ENCODE assay signal across 8 cellular contexts in genomic region chr6:129671442-129672344, GRCh38. TPM values are rescaled to one million over a fixed set of nuclear protein-coding genes. Genes with fewer than 3 reads are reported as not detected.
DNase-seq lines count a peak whose midpoint lies in the region; ATAC-seq and TF ChIP-seq lines count a peak whose summit lies in the region.

No MANE protein-coding gene starts in this region.

- no peaks in the 10 kb centered on the region for H3K9me3 ChIP-seq in Caco-2
- no peaks in the 10 kb centered on the region for H3K9me3 ChIP-seq in fibroblast of lung (ENCODE audit: control insufficient read depth, insufficient read depth, low read depth, low read length)
- H3K9me3 ChIP-seq in smooth muscle cell (replicated peaks; ENCODE audit: low read depth) = no peaks in the 10 kb centered on the region

- POLR2A ChIA-PET in Caco-2 (lab: Charles Lee) = no interaction called here
- POLR2A ChIA-PET in activated CD4-positive, alpha-beta memory T cell treated with anti-CD3 and anti-CD28 coated beads, Interleukin-2, amount 10 ng/mL, durations not matched to agents 7 days and 5 days (lab: Charles Lee) = interaction anchor here (0.9 to 4.5 kb wide), 7 partner anchors 15 to 78 kb away, joined by 3 to 32 read pairs (median 9); partner anchors contain the start of gene ARHGAP18

- H3K9me3 Mint-ChIP-seq in Caco-2 (ENCODE audit: unreplicated experiment) = no peaks in the 10 kb centered on the region
- no peaks in the 10 kb centered on the region for H3K9me3 Mint-ChIP-seq in activated CD4-positive, alpha-beta memory T cell treated with anti-CD3 and anti-CD28 coated beads, Interleukin-2, amount 10 ng/mL, durations not matched to agents 7 days and 5 days

- CTCF ChIA-PET in Caco-2 (lab: Charles Lee) = interaction anchor here (0.5 to 0.9 kb wide), 2 partner anchors 38 to 163 kb away, joined by 4 to 5 read pairs; partner anchors contain the start of gene ARHGAP18
- CTCF ChIA-PET in activated CD4-positive, alpha-beta memory T cell treated with anti-CD3 and anti-CD28 coated beads, Interleukin-2, amount 10 ng/mL, durations not matched to agents 7 days and 5 days (lab: Charles Lee) = interaction anchor here (0.7 to 5.2 kb wide), 15 partner anchors 11 to 103 kb away, joined by 3 to 47 read pairs (median 4); no protein-coding TSS in a partner anchor

- no peaks in the 10 kb centered on the region for H4K20me1 ChIP-seq in fibroblast of lung (ENCODE audit: control insufficient read depth, extremely low read depth, insufficient read depth, low read length)
- H4K20me1 ChIP-seq in smooth muscle cell (ENCODE audit: low read depth) = no peaks in the 10 kb centered on the region

- DNase-seq in Caco-2 = peak in 1 of 2 experiments; percentile 30
- DNase-seq in Jurkat, Clone E6-1 (ENCODE audit: low read depth, low spot score) = peak; percentile 20
- DNase-seq in activated CD4-positive, alpha-beta memory T cell treated with anti-CD3 and anti-CD28 coated beads, Interleukin-2, amount 10 ng/mL, durations not matched to agents 7 days and 5 days = peak; percentile 74
- no peak for DNase-seq in fibroblast of lung (ENCODE audit: low read depth in 2 of 2)
- no peak for DNase-seq in smooth muscle cell (lab: John Stamatoyannopoulos, UW; ENCODE audit: unreplicated experiment)
- no peak for DNase-seq in midbrain (lab: John Stamatoyannopoulos, UW)
- no peak for DNase-seq in NCI-H2107 (lab: John Stamatoyannopoulos, UW)

- no peak overlapping the region for H3K4me2 ChIP-seq in fibroblast of lung (ENCODE audit: extremely low read depth, insufficient read depth, low read length)
- peak overlapping the region; percentile 71 for H3K4me2 ChIP-seq in smooth muscle cell

- H3K4me3 Mint-ChIP-seq in Caco-2 (ENCODE audit: unreplicated experiment) = no peak overlapping the region
- H3K4me3 Mint-ChIP-seq in activated CD4-positive, alpha-beta memory T cell treated with anti-CD3 and anti-CD28 coated beads, Interleukin-2, amount 10 ng/mL, durations not matched to agents 7 days and 5 days = peak overlapping the region; percentile 68

- peak; percentile 80 for ATAC-seq in GM21528 (IDR thresholded peaks at IDR 0.05; ENCODE audit: low FRiP score, unreplicated experiment)

- TF ChIP-seq CTCF in Caco-2 (IDR thresholded peaks at IDR 0.05; ENCODE audit: insufficient read depth in 1 of 2, low read depth in 1 of 2, low read length in 1 of 2, severe bottlenecking in 1 of 2, unreplicated experiment in 1 of 2) (no peak), fibroblast of lung (conservative IDR thresholded peaks at IDR 0.05 in 1 of 2, IDR thresholded peaks at IDR 0.05 in 1 of 2; ENCODE audit: low read depth in 1 of 2, low read length in 2 of 2) (peak in 1 of 2 donors; percentile 6), smooth muscle cell (IDR thresholded peaks at IDR 0.05; ENCODE audit: borderline replicate concordance, insufficient read depth, poor library complexity, severe bottlenecking) (peak; percentile 7)

- H3K9ac ChIP-seq in fibroblast of lung (ENCODE audit: insufficient read depth, low read length) (no peak overlapping the region), smooth muscle cell (ENCODE audit: low read depth) (peak overlapping the region; percentile 34)

- H3K27me3 ChIP-seq in Caco-2 (replicated peaks; ENCODE audit: control insufficient read depth, insufficient read depth, low read length) (no peaks in the 10 kb centered on the region), fibroblast of lung (ENCODE audit: control insufficient read depth, insufficient read depth, low read length) (no peaks in the 10 kb centered on the region), smooth muscle cell (ENCODE audit: low read depth) (no peaks in the 10 kb centered on the region)

- no peaks in the 10 kb centered on the region for H3K27me3 Mint-ChIP-seq in Caco-2 (ENCODE audit: insufficient read depth, unreplicated experiment)
- no peaks in the 10 kb centered on the region for H3K27me3 Mint-ChIP-seq in activated CD4-positive, alpha-beta memory T cell treated with anti-CD3 and anti-CD28 coated beads, Interleukin-2, amount 10 ng/mL, durations not matched to agents 7 days and 5 days

- H3K27ac ChIP-seq in fibroblast of lung (ENCODE audit: insufficient read depth, low read length) (peak overlapping the region; percentile 62), smooth muscle cell (ENCODE audit: low read depth) (peak overlapping the region; percentile 90)

- H3K4me3 ChIP-seq in Caco-2 (ENCODE audit: low read depth, low read length) = no peak overlapping the region
- no peak overlapping the region for H3K4me3 ChIP-seq in Jurkat, Clone E6-1 (ENCODE audit: low read length)
- no peak overlapping the region for H3K4me3 ChIP-seq in fibroblast of lung (replicated peaks in 1 of 4; ENCODE audit: control extremely low read depth in 1 of 4, insufficient read depth in 1 of 4, low read depth in 3 of 4, low read length in 4 of 4)
- no peak overlapping the region for H3K4me3 ChIP-seq in smooth muscle cell

- 91% methylated on average over 10 of the region's 10 CpGs for WGBS in smooth muscle cell (ENCODE audit: low lambda C conversion rate)

- intact Hi-C loops in Caco-2 (cut with micrococcal nuclease; ENCODE audit: unreplicated experiment) = loop anchor here (1.0 kb wide), 1 partner anchor 59 kb away; no protein-coding TSS in a partner anchor

- H3K36me3 Mint-ChIP-seq in Caco-2 (ENCODE audit: insufficient read depth, unreplicated experiment) = peaks cover 7% of the 10 kb centered on the region
- H3K36me3 Mint-ChIP-seq in activated CD4-positive, alpha-beta memory T cell treated with anti-CD3 and anti-CD28 coated beads, Interleukin-2, amount 10 ng/mL, durations not matched to agents 7 days and 5 days (ENCODE audit: low read depth) = peaks cover 10% of the 10 kb centered on the region

- no peaks in the 10 kb centered on the region for H3F3A ChIP-seq in smooth muscle cell (ENCODE audit: low read depth)

- BruUV-seq in Caco-2 (replicated peaks; lab: Mats Ljungman, UMichigan) = no TSS peak

- no peaks in the 10 kb centered on the region for H3K36me3 ChIP-seq in Caco-2 (ENCODE audit: control insufficient read depth, insufficient read depth, low read length)
- H3K36me3 ChIP-seq in fibroblast of lung (ENCODE audit: control insufficient read depth, insufficient read depth, low read length) = no peaks in the 10 kb centered on the region
- H3K36me3 ChIP-seq in smooth muscle cell (ENCODE audit: low read depth) = no peaks in the 10 kb centered on the region

- H3K79me2 ChIP-seq in fibroblast of lung (ENCODE audit: control insufficient read depth, insufficient read depth, low read length) (peaks cover 57% of the 10 kb centered on the region), smooth muscle cell (ENCODE audit: low read depth) (peaks cover 7% of the 10 kb centered on the region)

- H2AFZ ChIP-seq in fibroblast of lung (ENCODE audit: low read length) (no peak overlapping the region), smooth muscle cell (ENCODE audit: low read depth) (peak overlapping the region; percentile 23)

- H3K4me1 ChIP-seq in Caco-2 (peaks cover 34% of the 10 kb centered on the region), fibroblast of lung (ENCODE audit: control insufficient read depth, extremely low read depth, insufficient read depth, low read length) (peaks cover 17% of the 10 kb centered on the region), smooth muscle cell (ENCODE audit: low read depth) (peaks cover 12% of the 10 kb centered on the region)

- peaks cover 38% of the 10 kb centered on the region for H3K4me1 Mint-ChIP-seq in Caco-2 (ENCODE audit: low read depth, unreplicated experiment)
- H3K4me1 Mint-ChIP-seq in activated CD4-positive, alpha-beta memory T cell treated with anti-CD3 and anti-CD28 coated beads, Interleukin-2, amount 10 ng/mL, durations not matched to agents 7 days and 5 days = peaks cover 59% of the 10 kb centered on the region

- peak overlapping the region; percentile 73 for H3K27ac Mint-ChIP-seq in Caco-2 (ENCODE audit: unreplicated experiment)
- H3K27ac Mint-ChIP-seq in activated CD4-positive, alpha-beta memory T cell treated with anti-CD3 and anti-CD28 coated beads, Interleukin-2, amount 10 ng/mL, durations not matched to agents 7 days and 5 days = peak overlapping the region; percentile 92

RNA-seq across cellular contexts. Expression of gene ARHGAP18, which starts 38.3 kb away (rescaled TPM):
- total RNA-seq in Caco-2 (2022) = 15.0 and 15.6 TPM in 2 replicates
- polyA plus RNA-seq in Jurkat, Clone E6-1 (2012; ENCODE audit: insufficient read depth, insufficient read length) = not detected
- 10 to 100 TPM; 14.8 to 18.0 TPM for total RNA-seq in activated CD4-positive, alpha-beta memory T cell treated with anti-CD3 and anti-CD28 coated beads, Interleukin-2, amount 10 ng/mL, durations not matched to agents 7 days and 5 days
- total RNA-seq in fibroblast of lung = 22.9 and 38.3 TPM in 2 replicates
- polyA plus RNA-seq in fibroblast of lung = 18.6 and 46.7 TPM in 2 replicates
- polyA plus RNA-seq in fibroblast of lung (2012) = 14.3 and 45.8 TPM in 2 replicates
- polyA minus RNA-seq in fibroblast of lung (ENCODE audit: low replicate concordance) = 4.2 and 19.6 TPM in 2 replicates
- 9.6 and 10.7 TPM in 2 replicates for total RNA-seq in smooth muscle cell
- polyA plus RNA-seq in smooth muscle cell = 3.2 and 3.5 TPM in 2 replicates

Comparison
In these comparisons a context has a peak if more than half of its experiments do, and no peak if none do; other contexts are left out.
1. DNase-seq: peak in Jurkat, Clone E6-1 (single experiment) and activated CD4-positive, alpha-beta memory T cell treated with anti-CD3 and anti-CD28 coated beads, Interleukin-2, amount 10 ng/mL, durations not matched to agents 7 days and 5 days (single experiment); none in fibroblast of lung (0 of 2), smooth muscle cell (single experiment), midbrain (single experiment) and NCI-H2107 (single experiment).